In the genomic region with DNA sequence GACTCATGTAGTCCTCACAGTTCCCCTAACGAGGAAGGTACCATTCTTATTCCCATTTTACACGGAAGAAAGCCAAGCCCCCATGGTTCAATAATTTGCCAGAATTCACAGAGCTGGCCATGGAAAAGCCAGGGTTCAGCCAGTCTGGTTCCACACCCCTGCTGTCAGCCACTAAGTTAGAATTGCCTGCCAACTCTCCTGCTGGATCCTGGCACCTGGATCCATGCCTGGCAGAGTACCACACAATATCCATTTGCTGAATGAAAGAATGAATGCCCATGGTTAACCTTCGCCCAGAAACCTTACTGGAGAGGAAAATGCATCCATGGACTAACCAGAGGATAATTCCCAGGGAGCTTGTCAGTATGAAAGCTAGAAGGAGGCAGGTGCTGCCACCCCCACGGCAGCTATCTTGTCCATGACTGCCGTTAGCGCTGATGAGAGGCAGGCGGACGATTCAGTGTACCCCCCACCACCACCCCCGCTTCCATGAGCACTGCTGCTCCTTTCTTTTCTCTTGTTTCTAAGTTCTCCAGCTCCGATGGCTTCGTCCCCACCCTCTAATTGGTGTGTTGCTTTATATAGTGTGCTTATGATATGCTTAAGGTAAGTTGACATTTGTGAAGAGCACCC, we compare ENCODE assay signal across 15 cellular contexts.
"Had no signal": no experiment of that assay in that cellular context is flagged by ENCODE, and none has a peak within 500 bp of the region (broad histone marks: within the 10 kb centered on the region; RNA-seq: fewer than 3 reads in every experiment).

No MANE protein-coding gene starts in this region.

- H3K9me3 ChIP-seq: breast epithelium, suprapubic skin had no signal

- H3K27me3 ChIP-seq: breast epithelium, suprapubic skin had no signal

- H3K36me3 ChIP-seq: breast epithelium, suprapubic skin had no signal

- H3K27ac ChIP-seq: breast epithelium, skin epidermis, suprapubic skin had no signal

- ATAC-seq: activated CD4-positive, alpha-beta T cell treated with anti-CD3 and anti-CD28 coated beads for 36 hours; activated CD8-positive, alpha-beta memory T cell treated with anti-CD3 and anti-CD28 coated beads, Interleukin-2, amount 10 ng/mL, durations not matched to agents 7 days and 5 days; activated naive CD8-positive, alpha-beta T cell treated with anti-CD3 and anti-CD28 coated beads, Interleukin-2, amount 50 U/mL, for 24 hours; natural killer cell treated with Interleukin-12 subunit alpha and Interleukin-12 subunit beta and Interleukin-15 and Interleukin-18, amount 100 ng/mL, for 72 hours had no signal

- DNase-seq: activated CD4-positive, alpha-beta memory T cell treated with anti-CD3 and anti-CD28 coated beads for 36 hours; activated CD4-positive, alpha-beta T cell treated with anti-CD3 and anti-CD28 coated beads for 36 hours; activated CD8-positive, alpha-beta memory T cell treated with anti-CD3 and anti-CD28 coated beads, Interleukin-2, amount 10 ng/mL, durations not matched to agents 7 days and 5 days; activated naive CD4-positive, alpha-beta T cell treated with anti-CD3 and anti-CD28 coated beads for 36 hours; activated naive CD8-positive, alpha-beta T cell treated with anti-CD3 and anti-CD28 coated beads, Interleukin-2, amount 50 U/mL, for 24 hours; activated T-cell treated with anti-CD3 and anti-CD28 coated beads, Interleukin-2, amount 50 U/mL, for 1 hour; aorta; hippocampal formation; mesendoderm; stimulated activated CD4-positive, alpha-beta T cell treated with anti-CD3 and anti-CD28 coated beads, Interleukin-4, amount 100 ng/mL, for 24 hours; stimulated activated naive CD4-positive, alpha-beta T cell had no signal

- H3K4me3 ChIP-seq: breast epithelium, skin epidermis, suprapubic skin had no signal

- H3K4me1 ChIP-seq: breast epithelium, suprapubic skin had no signal
